ENCODE assay signal across 12 cellular contexts in the genomic region with DNA sequence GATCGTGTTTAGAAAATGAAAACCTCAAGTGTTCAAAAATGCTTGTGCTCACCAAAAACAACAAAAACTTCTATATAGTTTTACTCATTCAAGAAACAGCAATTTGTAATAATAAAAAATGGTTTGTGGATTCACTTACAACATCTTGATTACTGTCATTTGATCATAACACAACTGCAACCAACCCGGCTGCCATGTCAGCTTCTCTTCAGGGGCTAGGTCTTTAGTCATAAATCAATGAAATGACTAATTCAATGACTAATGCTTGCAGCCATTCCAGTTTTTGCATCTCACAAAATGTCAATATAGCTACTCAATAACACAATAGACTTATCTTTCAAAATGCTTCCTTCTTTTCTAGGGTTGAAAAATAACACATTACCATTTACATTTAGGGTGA.
DNase-seq lines count a peak whose midpoint lies in the region; ATAC-seq and TF ChIP-seq lines count a peak whose summit lies in the region.
"Had no signal": no experiment of that assay in that cellular context is flagged by ENCODE, and none has a peak within 500 bp of the region (broad histone marks: within the 10 kb centered on the region; RNA-seq: fewer than 3 reads in every experiment).

No MANE protein-coding gene starts in this region.

- H3K36me3 ChIP-seq in HUES64 (ENCODE audit: insufficient read depth, low read length) (no peaks in the 10 kb centered on the region), skeletal muscle satellite cell (ENCODE audit: insufficient read depth, low read length) (no peaks in the 10 kb centered on the region), tibial nerve (no peaks in the 10 kb centered on the region)

- no peak for ATAC-seq in HG02763 (IDR thresholded peaks at IDR 0.05; ENCODE audit: unreplicated experiment)

- DNase-seq in DMS 273 (lab: John Stamatoyannopoulos, UW; ENCODE audit: unreplicated experiment), result peak; percentile 29
- DNase-seq in DMS 273 treated with DMSO at 0.1 percent for 48 hours (lab: John Stamatoyannopoulos, UW), result no peak
- DNase-seq in astrocyte of the hippocampus (ENCODE audit: low read depth, low spot score), result peak; percentile 9
- DNase-seq in tibial nerve (ENCODE audit: low spot score in 2 of 2), result no peak
- DNase-seq in SIG-M5 treated with dmso at 0.1 percent for 504 hours (lab: John Stamatoyannopoulos, UW; ENCODE audit: unreplicated experiment), result no peak
- DNase-seq: NCI-H1092 treated with DMSO at 0.1 percent for 48 hours, Right ventricle myocardium superior had no signal

- H3K27me3 ChIP-seq in HUES64 (ENCODE audit: insufficient read depth, low read length) (no peaks in the 10 kb centered on the region), skeletal muscle satellite cell (ENCODE audit: control insufficient read depth, insufficient read depth, low read length) (no peaks in the 10 kb centered on the region), tibial nerve (no peaks in the 10 kb centered on the region)
- H3K27me3 ChIP-seq: neutrophil had no signal

- peak overlapping the region; percentile 6; the same call in 1 of the 2 replicates for H3K27ac ChIP-seq in HUES64 (ENCODE audit: low read depth, low read length)
- no peak overlapping the region for H3K27ac ChIP-seq in tibial nerve
- H3K27ac ChIP-seq: 22Rv1, neutrophil had no signal

- no peak for TF ChIP-seq POLR2A in tibial nerve (IDR thresholded peaks at IDR 0.05)

- H3K4me1 ChIP-seq in HUES64 (ENCODE audit: insufficient read depth, low read length), result peaks cover 97% of the 10 kb centered on the region
- H3K4me1 ChIP-seq in skeletal muscle satellite cell (ENCODE audit: control insufficient read depth, insufficient read depth, low read length), result peaks cover 44% of the 10 kb centered on the region
- peaks cover 0 to 4% (median 0%) of the 10 kb centered on the region in 4 donors for H3K4me1 ChIP-seq in tibial nerve

- no peak for TF ChIP-seq CTCF in tibial nerve (IDR thresholded peaks at IDR 0.05)

- TF ChIP-seq EP300 in tibial nerve (IDR thresholded peaks at IDR 0.05), result no peak

- no peaks in the 10 kb centered on the region for H3K9me3 ChIP-seq in HUES64 (ENCODE audit: insufficient read depth, low read depth, low read length)
- H3K9me3 ChIP-seq in skeletal muscle satellite cell (replicated peaks; ENCODE audit: low read length), result no peaks in the 10 kb centered on the region
- no peaks in the 10 kb centered on the region for H3K9me3 ChIP-seq in tibial nerve
- H3K9me3 ChIP-seq: neutrophil had no signal

- H3K9ac ChIP-seq in HUES64 (ENCODE audit: low read depth, low read length), result no peak overlapping the region
- no peak overlapping the region for H3K9ac ChIP-seq in skeletal muscle satellite cell (ENCODE audit: low read depth, low read length)

- WGBS in HUES64, result 75% methylated on average over 1 of the region's 2 CpGs
- WGBS in tibial nerve, 2 donors, result 81 to 91% methylated on average over 2 of the region's 2 CpGs

- H3K4me3 ChIP-seq in HUES64 (ENCODE audit: low read length) (no peak overlapping the region), skeletal muscle satellite cell (ENCODE audit: low read length) (no peak overlapping the region), tibial nerve (no peak overlapping the region)

- peak overlapping the region; percentile 62 for H3K4me2 ChIP-seq in skeletal muscle satellite cell (ENCODE audit: low read length)

Comparison
In these comparisons a context has a peak if more than half of its experiments do, and no peak if none do; other contexts are left out.
1. DNase-seq: peak in DMS 273 (single experiment) and astrocyte of the hippocampus (single experiment); none in DMS 273 treated with DMSO at 0.1 percent for 48 hours (single experiment), tibial nerve (0 of 2) and SIG-M5 treated with dmso at 0.1 percent for 504 hours (single experiment).